22 cellular contexts compared by ENCODE assay signal in the genomic region with DNA sequence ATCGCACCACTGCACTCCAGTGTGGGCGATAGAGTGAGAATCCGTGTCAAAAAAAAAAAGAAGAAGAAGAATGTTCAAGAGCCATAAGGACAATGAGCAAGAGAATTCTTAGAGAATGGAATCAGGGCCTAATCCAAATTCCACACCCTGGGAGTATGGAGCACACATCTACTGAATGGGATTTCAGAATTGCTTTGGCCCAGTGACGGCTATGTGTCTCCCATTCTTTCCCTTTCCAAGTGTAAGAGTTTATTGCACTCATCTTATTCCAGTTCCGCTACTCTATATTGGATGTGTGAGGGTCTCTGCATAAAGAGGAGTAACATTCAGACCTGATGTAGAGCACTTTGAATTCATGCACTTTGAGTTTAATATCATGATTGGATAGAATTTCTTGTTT. TPM values are rescaled to one million over a fixed set of nuclear protein-coding genes. Genes with fewer than 3 reads are reported as not detected.
DNase-seq lines count a peak whose midpoint lies in the region; ATAC-seq, FAIRE-seq and TF ChIP-seq lines count a peak whose summit lies in the region.
"Had no signal": no experiment of that assay in that cellular context is flagged by ENCODE, and none has a peak within 500 bp of the region (broad histone marks: within the 10 kb centered on the region; RNA-seq: fewer than 3 reads in every experiment).

No MANE protein-coding gene starts in this region.

- no peak for TF ChIP-seq CTCF in K562 (IDR thresholded peaks at IDR 0.05 in 2 of 3, conservative IDR thresholded peaks at IDR 0.05 in 1 of 3; ENCODE audit: insufficient read depth in 2 of 3, low read depth in 1 of 3, low read length in 3 of 3)

- no peak for TF ChIP-seq RAD21 in K562 (CRISPR knock-in tag; conservative IDR thresholded peaks at IDR 0.05 in 1 of 2, IDR thresholded peaks at IDR 0.05 in 1 of 2)

- H3K79me2 ChIP-seq in K562 (ENCODE audit: control insufficient read depth, insufficient read depth, low read length): no peaks in the 10 kb centered on the region

- BruUV-seq in K562 (replicated peaks; lab: Mats Ljungman, UMichigan): no TSS peak

- FAIRE-seq in GM12891 (lab: Jason Lieb, UNC) (peak; percentile 5), GM19239 (lab: Jason Lieb, UNC) (peak; percentile 52), K562 (lab: Jason Lieb, UNC) (no peak)
- FAIRE-seq: A204.1, D721Med, G401.6, GM12892, GM18507 had no signal

- no peak overlapping the region for H3K9ac ChIP-seq in K562 (ENCODE audit: insufficient read depth in 1 of 2, low read depth in 2 of 2, low read length in 2 of 2)
- H3K9ac ChIP-seq: BLaER1 had no signal

- no peaks in the 10 kb centered on the region for H3K9me3 ChIP-seq in K562 (replicated peaks; ENCODE audit: control insufficient read depth, insufficient read depth, low read depth, low read length)
- H3K9me3 ChIP-seq: BE2C, BLaER1 had no signal

- peaks cover 1 to 3% of the 10 kb centered on the region in 2 experiments; a peak in 1 of 5 replicates for H3K4me1 ChIP-seq in K562 (replicated peaks in 1 of 2; ENCODE audit: control insufficient read depth in 2 of 2, insufficient read depth in 2 of 2, low read length in 2 of 2)
- H3K4me1 ChIP-seq: BE2C had no signal

- in situ Hi-C loops in K562 (cut with MboI): no loop called here

- intact Hi-C loops in K562 (cut with micrococcal nuclease): no loop called here

- 76% methylated on average over 5 of the region's 5 CpGs for WGBS in K562 (ENCODE audit: insufficient coverage, low coverage, missing lambda C conversion rate)

- H4K20me1 ChIP-seq in K562 (replicated peaks; ENCODE audit: control insufficient read depth, insufficient read depth, low read length): no peaks in the 10 kb centered on the region
- H4K20me1 ChIP-seq: BLaER1 had no signal

- no peak for ATAC-seq in K562

- peaks cover 11% of the 10 kb centered on the region; the same call in 1 of the 3 replicates for H3K36me3 ChIP-seq in K562 (ENCODE audit: control insufficient read depth, insufficient read depth, low read length)
- H3K36me3 ChIP-seq: BE2C had no signal

- no peak overlapping the region for H2AFZ ChIP-seq in K562 (ENCODE audit: low read depth, low read length)

- no peak for TF ChIP-seq EP300 in K562 (IDR thresholded peaks at IDR 0.05; ENCODE audit: low read length)

- POLR2A ChIA-PET in K562 (lab: Yijun Ruan, JAX): no interaction called here

- CTCF ChIA-PET in K562 (lab: Yijun Ruan, JAX; ENCODE audit: low intra/inter-chr PET ratio): no interaction called here

- DNase-seq in GM12891 (ENCODE audit: insufficient read length, low spot score): no peak
- no peak for DNase-seq in GM19239 (ENCODE audit: insufficient read length, low spot score)
- DNase-seq in K562 (ENCODE audit: extremely low read depth in 1 of 4, low spot score in 3 of 4): no peak
- no peak for DNase-seq in NOMO-1 treated with DMSO at 0.1 percent for 48 hours (lab: John Stamatoyannopoulos, UW; ENCODE audit: unreplicated experiment)
- DNase-seq in dermis blood vessel endothelial cell: no peak
- DNase-seq: 8988T; ACHN; BE2C; C1 segment of cervical spinal cord; Calu3; CD4-positive, alpha-beta memory T cell; CD4-positive, CD25-positive, alpha-beta regulatory T cell; CD8-positive, alpha-beta memory T cell; COR-L47; DMS79 treated with DMSO at 0.1 percent for 48 hours; GF-D8 had no signal

- no peak overlapping the region for H3K4me2 ChIP-seq in K562 (ENCODE audit: insufficient read depth, low read length)
- H3K4me2 ChIP-seq: BLaER1 had no signal

- H3K27ac ChIP-seq in K562 (ENCODE audit: extremely low read depth, low read depth, low read length): no peak overlapping the region
- H3K27ac ChIP-seq: BLaER1 had no signal

- TF ChIP-seq POLR2A in GM12891 (IDR thresholded peaks at IDR 0.05; ENCODE audit: low read depth, low read length) (no peak), K562 (conservative IDR thresholded peaks at IDR 0.05) (no peak)

- H3K27me3 ChIP-seq in K562 (ENCODE audit: control insufficient read depth in 2 of 2, insufficient read depth in 2 of 2, low read length in 2 of 2): no peaks in the 10 kb centered on the region
- H3K27me3 ChIP-seq: BE2C, BLaER1 had no signal

- no peaks in the 10 kb centered on the region for H3K9me1 ChIP-seq in K562 (ENCODE audit: control insufficient read depth, insufficient read depth, low read length)

- no peak overlapping the region for H3K4me3 ChIP-seq in K562
- H3K4me3 ChIP-seq: BLaER1 had no signal

TF ChIP-seq in GM12891, 5 proteins besides CTCF, POLR2A, EP300 and RAD21:
- TF ChIP-seq PAX5 (IDR thresholded peaks at IDR 0.05; ENCODE audit: insufficient read depth, low read length, severe bottlenecking): no peak

TF ChIP-seq in K562, 482 proteins besides CTCF, POLR2A, EP300 and RAD21:
- TF ChIP-seq ZNF584 (CRISPR knock-in tag; IDR thresholded peaks at IDR 0.05; ENCODE audit: low read depth) (peak; percentile 99), FOXK2 (conservative IDR thresholded peaks at IDR 0.05 in 1 of 2, IDR thresholded peaks at IDR 0.05 in 1 of 2; ENCODE audit: low read depth in 2 of 2) (no peak)
TF ChIP-seq in K562: peak in this region for 1.

RNA-seq across cellular contexts. Expression of a gene that starts 5.9 kb away (rescaled TPM):
- 3.4 TPM for polyA plus RNA-seq in GM12891 (2012; ENCODE audit: low read depth, missing spikeins)
- total RNA-seq in K562 (2011; cell fraction: chromatin; rRNA removed; ENCODE audit: low replicate concordance): 3.7 and 6.6 TPM in 2 replicates
- 6.1 and 8.0 TPM in 2 replicates for total RNA-seq in K562 (2011; cell fraction: nucleolus; rRNA removed)
- total RNA-seq in K562 (2011; cell fraction: nucleoplasm; rRNA removed): 6.0 and 10.2 TPM in 2 replicates
- total RNA-seq in K562 (2014; rRNA removed) (2.3 and 2.6 TPM in 2 replicates), K562 (2014; rRNA removed; fragmentation: Illumina TruSeq; extraction: Trizol) (4.1 and 4.7 TPM in 2 replicates), K562 (2015; rRNA removed; fragmentation: Illumina TruSeq; extraction: Trizol) (2.9 and 3.4 TPM in 2 replicates), K562 (2021) (4.7 and 5.1 TPM in 2 replicates), dermis blood vessel endothelial cell (2.0 and 4.2 TPM in 2 replicates)
- polyA plus RNA-seq in K562 (2011; rRNA removed) (4.9 and 6.4 TPM in 2 replicates), K562 (2014; fragmentation: Illumina TruSeq; extraction: Trizol) (6.7 and 6.9 TPM in 2 replicates), K562 (2014; fragmentation: Nextera tagmentation; extraction: Ambion mirVana) (1 to 10 TPM; 1.3 to 1.6 TPM), K562 (2014; rRNA removed) (3.8 and 4.7 TPM in 2 replicates)
- 1.9 and 3.4 TPM in 2 replicates for polyA plus RNA-seq in K562 (2011; cell fraction: cytosol; rRNA removed)
- 3.5 and 6.2 TPM in 2 replicates for polyA plus RNA-seq in K562 (2011; cell fraction: nucleus; rRNA removed)
- 3.7 and 5.1 TPM in 2 replicates for polyA plus RNA-seq in K562 (2012)
- 5.7 and 8.2 TPM in 2 replicates for polyA minus RNA-seq in K562 (2011; rRNA and poly(A)+ RNA removed)
- 2.2 and 3.2 TPM in 2 replicates for polyA minus RNA-seq in K562 (2011; cell fraction: cytosol; rRNA and poly(A)+ RNA removed)
- polyA minus RNA-seq in K562 (2011; cell fraction: nucleus; rRNA and poly(A)+ RNA removed): 4.2 and 7.4 TPM in 2 replicates

RNA-seq across cellular contexts. Expression of a gene that starts 21.9 kb away (rescaled TPM):
- 41.4 TPM for polyA plus RNA-seq in GM12891 (2012; ENCODE audit: low read depth, missing spikeins)
- 3.5 and 10.2 TPM in 2 replicates for total RNA-seq in K562 (2011; cell fraction: chromatin; rRNA removed; ENCODE audit: low replicate concordance)
- total RNA-seq in K562 (2011; cell fraction: nucleolus; rRNA removed): 1.8 and 2.4 TPM in 2 replicates
- total RNA-seq in K562 (2011; cell fraction: nucleoplasm; rRNA removed): 5.3 and 8.5 TPM in 2 replicates
- total RNA-seq in K562 (2014; rRNA removed): 21.9 and 23.5 TPM in 2 replicates
- 20.3 and 23.6 TPM in 2 replicates for total RNA-seq in K562 (2014; rRNA removed; fragmentation: Illumina TruSeq; extraction: Trizol)
- 25.0 and 31.1 TPM in 2 replicates for total RNA-seq in K562 (2015; rRNA removed; fragmentation: Illumina TruSeq; extraction: Trizol)
- total RNA-seq in K562 (2021): 23.3 and 25.0 TPM in 2 replicates
- 13.6 and 17.4 TPM in 2 replicates for polyA plus RNA-seq in K562 (2011; rRNA removed)
- polyA plus RNA-seq in K562 (2011; cell fraction: cytosol; rRNA removed): 2.3 and 5.3 TPM in 2 replicates
- polyA plus RNA-seq in K562 (2011; cell fraction: nucleus; rRNA removed): 2.6 and 4.1 TPM in 2 replicates
- 49.3 and 55.1 TPM in 2 replicates for polyA plus RNA-seq in K562 (2012)
- 34.0 and 39.5 TPM in 2 replicates for polyA plus RNA-seq in K562 (2014; fragmentation: Illumina TruSeq; extraction: Trizol)
- 10 to 100 TPM; 29.7 to 36.4 TPM for polyA plus RNA-seq in K562 (2014; fragmentation: Nextera tagmentation; extraction: Ambion mirVana)
- polyA plus RNA-seq in K562 (2014; rRNA removed): 35.7 and 39.0 TPM in 2 replicates
- polyA minus RNA-seq in K562 (2011; rRNA and poly(A)+ RNA removed): 11.9 and 15.3 TPM in 2 replicates
- 4.5 and 7.8 TPM in 2 replicates for polyA minus RNA-seq in K562 (2011; cell fraction: cytosol; rRNA and poly(A)+ RNA removed)
- 3.0 and 4.9 TPM in 2 replicates for polyA minus RNA-seq in K562 (2011; cell fraction: nucleus; rRNA and poly(A)+ RNA removed)
- 17.4 and 25.7 TPM in 2 replicates for total RNA-seq in dermis blood vessel endothelial cell
